8 cellular contexts compared by ENCODE assay signal in genomic region chr12:26936559-26937442, GRCh38. TPM values are rescaled to one million over a fixed set of nuclear protein-coding genes. Genes with fewer than 3 reads are reported as not detected.
DNase-seq lines count a peak whose midpoint lies in the region; ATAC-seq and TF ChIP-seq lines count a peak whose summit lies in the region.

No MANE protein-coding gene starts in this region.

- DNase-seq in Calu3, result no peak
- no peak for DNase-seq in LNCaP clone FGC (ENCODE audit: low read depth)
- DNase-seq in breast epithelium (ENCODE audit: low spot score in 2 of 2), result no peak
- no peak for DNase-seq in hippocampal formation (lab: John Stamatoyannopoulos, UW)

- no peak for TF ChIP-seq CTCF in Calu3 (IDR thresholded peaks at IDR 0.05; ENCODE audit: unreplicated experiment)
- no peak for TF ChIP-seq CTCF in LNCaP clone FGC (IDR thresholded peaks at IDR 0.05; ENCODE audit: control insufficient read depth, extremely low read depth, insufficient read depth)
- TF ChIP-seq CTCF in breast epithelium (IDR thresholded peaks at IDR 0.05), result no peak

- peaks cover 0 to 10% of the 10 kb centered on the region in 2 donors for H3K4me1 ChIP-seq in breast epithelium
- peaks cover 21% of the 10 kb centered on the region for H3K4me1 ChIP-seq in muscle layer of colon (ENCODE audit: insufficient read depth, low read length)

- H3K9me3 ChIP-seq in breast epithelium (no peaks in the 10 kb centered on the region), muscle layer of colon (ENCODE audit: low read length) (no peaks in the 10 kb centered on the region)

- no peaks in the 10 kb centered on the region for H3K9me3 Mint-ChIP-seq in Calu3 (ENCODE audit: low read depth, unreplicated experiment)

- H3K9ac ChIP-seq in muscle layer of colon (ENCODE audit: low read length), result peak overlapping the region; percentile 62

- ATAC-seq in HG03439 (IDR thresholded peaks at IDR 0.05; ENCODE audit: unreplicated experiment) (no peak), GM18520 (IDR thresholded peaks at IDR 0.05; ENCODE audit: unreplicated experiment) (no peak), GM19467 (IDR thresholded peaks at IDR 0.05; ENCODE audit: unreplicated experiment) (no peak)

- CTCF ChIA-PET in Calu3 (lab: Charles Lee), result interaction anchor here (0.6 kb wide), 1 partner anchor 391 kb away, joined by 5 read pairs; no protein-coding TSS in a partner anchor

- peak overlapping the region; percentile 94 for H3K4me3 Mint-ChIP-seq in Calu3 (ENCODE audit: low read depth, unreplicated experiment)

- no peak for TF ChIP-seq POLR2A in breast epithelium (IDR thresholded peaks at IDR 0.05)

- H3K27ac ChIP-seq in breast epithelium, result peak overlapping the region; percentile 95
- peak overlapping the region; percentile 99 for H3K27ac ChIP-seq in muscle layer of colon (ENCODE audit: low read depth, low read length)

- peak overlapping the region; percentile 98 for H3K4me3 ChIP-seq in LNCaP clone FGC (ENCODE audit: low read depth, low read length)
- peak overlapping the region; percentile 85 to 97 (median 95) for H3K4me3 ChIP-seq in breast epithelium
- H3K4me3 ChIP-seq in muscle layer of colon (ENCODE audit: low read depth in 1 of 2, low read length in 2 of 2), result peak overlapping the region; percentile 68 to 92

- no TSS peak for BruUV-seq in Calu3 (replicated peaks; lab: Mats Ljungman, UMichigan)

- H3K36me3 ChIP-seq in breast epithelium (no peaks in the 10 kb centered on the region), muscle layer of colon (ENCODE audit: insufficient read depth, low read length) (peaks cover 5% of the 10 kb centered on the region)

- intact Hi-C loops in Calu3 (cut with micrococcal nuclease; ENCODE audit: unreplicated experiment) (loop anchor here (5.0 kb wide), 1 partner anchor 76 kb away; the partner anchor contains the start of gene TM7SF3), breast epithelium (cut with DNase I; ENCODE audit: low total_unique reads) (no loop called here)

- peak overlapping the region; percentile 95 for H3K27ac Mint-ChIP-seq in Calu3 (ENCODE audit: unreplicated experiment)

- H3K27me3 ChIP-seq in breast epithelium (no peaks in the 10 kb centered on the region), muscle layer of colon (ENCODE audit: control insufficient read depth in 1 of 2, insufficient read depth in 2 of 2, low read length in 2 of 2) (no peaks in the 10 kb centered on the region)

- H3K36me3 Mint-ChIP-seq in Calu3 (ENCODE audit: insufficient read depth, unreplicated experiment), result peaks cover 32% of the 10 kb centered on the region

- no peaks in the 10 kb centered on the region for H3K27me3 Mint-ChIP-seq in Calu3 (ENCODE audit: unreplicated experiment)

- H3K4me1 Mint-ChIP-seq in Calu3 (ENCODE audit: low read depth, unreplicated experiment), result peaks cover 29% of the 10 kb centered on the region

RNA-seq across cellular contexts. Expression of gene INTS13, which starts 1.0 kb away (rescaled TPM):
- total RNA-seq in Calu3 (2022), result 35.0 and 36.3 TPM in 2 replicates
- 10 to 100 TPM; 20.6 to 23.1 (median 21.9) TPM for total RNA-seq in breast epithelium

RNA-seq across cellular contexts. Expression of gene FGFR1OP2, which starts 1.5 kb away (rescaled TPM):
- 33.7 and 37.5 TPM in 2 replicates for total RNA-seq in Calu3 (2022)
- 100 to 1,000 TPM in 1 of 3 donors, 10 to 100 TPM in 2; 87.8 to 111 (median 92.5) TPM for total RNA-seq in breast epithelium
